ENCODE assay signal across 11 cellular contexts in the genomic region with DNA sequence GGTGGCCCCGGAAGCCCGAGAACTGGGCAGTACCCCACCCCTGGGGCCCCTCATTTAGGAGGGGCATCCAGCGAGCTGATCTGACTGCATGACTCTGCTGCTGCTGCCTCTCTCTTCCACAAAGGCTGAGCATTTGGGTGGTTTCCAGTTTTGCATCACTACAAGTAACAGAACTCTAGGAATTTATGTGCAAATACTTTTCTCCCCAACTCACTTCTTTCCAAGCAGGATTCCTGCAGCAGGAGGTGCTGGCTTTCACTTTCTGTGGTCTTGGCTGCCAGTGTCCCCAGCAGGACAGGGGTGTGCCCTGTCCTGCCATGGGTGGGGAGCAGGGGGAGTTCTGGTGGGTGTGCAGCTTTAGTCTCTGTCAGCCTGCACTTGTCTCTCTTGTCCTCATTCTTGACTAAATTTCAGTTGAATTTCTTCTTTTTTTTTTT.
A peak's percentile ranks its signal among the peaks of the same experiment; 100 is the strongest.
DNase-seq lines count a peak whose midpoint lies in the region; ATAC-seq, FAIRE-seq and TF ChIP-seq lines count a peak whose summit lies in the region.
"Had no signal": no experiment of that assay in that cellular context is flagged by ENCODE, and none has a peak within 500 bp of the region (broad histone marks: within the 10 kb centered on the region; RNA-seq: fewer than 3 reads in every experiment).

No MANE protein-coding gene starts in this region.

- TF ChIP-seq POLR2A in GM18505 (IDR thresholded peaks at IDR 0.05; ENCODE audit: borderline replicate concordance, extremely low read depth, insufficient read depth, insufficient read length), result no peak

- ATAC-seq in GM18861 (IDR thresholded peaks at IDR 0.05; ENCODE audit: unreplicated experiment) (no peak), GM18505 (IDR thresholded peaks at IDR 0.05; ENCODE audit: unreplicated experiment) (no peak)

- peak; percentile 54 for DNase-seq in SIG-M5 treated with dmso at 0.1 percent for 504 hours (lab: John Stamatoyannopoulos, UW; ENCODE audit: unreplicated experiment)
- no peak for DNase-seq in SIG-M5 (lab: John Stamatoyannopoulos, UW)
- DNase-seq in iPS-NIHi7 (ENCODE audit: extremely low spot score), result peak; percentile 51
- DNase-seq in urothelium cell line (ENCODE audit: low spot score), result peak; percentile 72
- DNase-seq in NCI-H510A treated with DMSO at 0.1 percent for 48 hours (lab: John Stamatoyannopoulos, UW), result no peak
- DNase-seq: activated T-cell treated with anti-CD3 and anti-CD28 coated beads for 4 hours, esophagus squamous epithelium had no signal

- peak; percentile 52 for FAIRE-seq in urothelium cell line (lab: Jason Lieb, UNC)

- no peak for TF ChIP-seq CTCF in WI38 (IDR thresholded peaks at IDR 0.05; ENCODE audit: low read depth, low read length)

- peak overlapping the region; percentile 20; the same call in 1 of the 2 replicates for H3K4me3 ChIP-seq in WI38 (ENCODE audit: low read depth, low read length)
- H3K4me3 ChIP-seq: esophagus squamous epithelium, tibial nerve had no signal

Comparison
In these comparisons a context has a peak if more than half of its experiments do, and no peak if none do; other contexts are left out.
1. DNase-seq: peak in SIG-M5 treated with dmso at 0.1 percent for 504 hours (single experiment), iPS-NIHi7 (single experiment) and urothelium cell line (single experiment); none in SIG-M5 (single experiment) and NCI-H510A treated with DMSO at 0.1 percent for 48 hours (single experiment).